Comparison of ENCODE assay signal across 1 cellular context in genomic region chr2:203782262-203782976, GRCh38.
A peak's percentile ranks its signal among the peaks of the same experiment; 100 is the strongest.
TF ChIP-seq lines count a peak whose summit lies in the region.

No MANE protein-coding gene starts in this region.

TF ChIP-seq in HepG2, 621 proteins besides CTCF, POLR2A, EP300 and RAD21 (continued from another document and continues in another):
- TF ChIP-seq ZBTB21 (CRISPR knock-in tag; IDR thresholded peaks at IDR 0.05) (no peak), KMT2A (CRISPR knock-in tag; IDR thresholded peaks at IDR 0.05) (no peak), FOXP1 (IDR thresholded peaks at IDR 0.05) (no peak), FOXP1 (CRISPR knock-in tag; IDR thresholded peaks at IDR 0.05) (no peak), ZNF251 (CRISPR knock-in tag; IDR thresholded peaks at IDR 0.05) (no peak), ZNF598 (CRISPR knock-in tag; IDR thresholded peaks at IDR 0.05; ENCODE audit: borderline replicate concordance) (no peak), GFI1 (CRISPR knock-in tag; IDR thresholded peaks at IDR 0.05; ENCODE audit: borderline replicate concordance) (no peak), GATAD1 (CRISPR knock-in tag; IDR thresholded peaks at IDR 0.05) (0 out of 2 replicates have a peak, but pooled peaks have one; percentile 28), UBTF (CRISPR knock-in tag; IDR thresholded peaks at IDR 0.05) (no peak), ZNF430 (CRISPR knock-in tag; IDR thresholded peaks at IDR 0.05) (no peak), TEAD3 (CRISPR knock-in tag; optimal IDR thresholded peaks at IDR 0.05; ENCODE audit: borderline replicate concordance) (peak; percentile 43), FOXK2 (IDR thresholded peaks at IDR 0.05) (no peak), ZNF619 (CRISPR knock-in tag; IDR thresholded peaks at IDR 0.05) (no peak), NFE2L2 (IDR thresholded peaks at IDR 0.05; ENCODE audit: low read length) (0 out of 2 replicates have a peak, but pooled peaks have one; percentile 12), CBX2 (IDR thresholded peaks at IDR 0.05; ENCODE audit: low read depth, low read length) (no peak), CBX2 (CRISPR knock-in tag; IDR thresholded peaks at IDR 0.05; ENCODE audit: low read depth) (no peak), MBNL3 (CRISPR knock-in tag; conservative IDR thresholded peaks at IDR 0.05) (no peak), MEIS2 (CRISPR knock-in tag; IDR thresholded peaks at IDR 0.05) (no peak), HDAC1 (CRISPR knock-in tag; IDR thresholded peaks at IDR 0.05) (no peak), ZFAT (CRISPR knock-in tag; conservative IDR thresholded peaks at IDR 0.05) (no peak), ZFP41 (CRISPR knock-in tag; IDR thresholded peaks at IDR 0.05; ENCODE audit: borderline replicate concordance) (no peak), HMG20A (CRISPR knock-in tag; IDR thresholded peaks at IDR 0.05; ENCODE audit: borderline replicate concordance) (no peak; the same call in 1 of the 2 replicates), ATF2 (CRISPR knock-in tag; IDR thresholded peaks at IDR 0.05) (no peak), ZNF777 (CRISPR knock-in tag; IDR thresholded peaks at IDR 0.05) (0 out of 2 replicates have a peak, but pooled peaks have one; percentile 29), ZNF101 (CRISPR knock-in tag; IDR thresholded peaks at IDR 0.05; ENCODE audit: borderline replicate concordance, low read depth) (no peak), KDM5B (CRISPR knock-in tag; IDR thresholded peaks at IDR 0.05; ENCODE audit: borderline replicate concordance) (no peak), ZNF207 (IDR thresholded peaks at IDR 0.05; ENCODE audit: borderline replicate concordance) (no peak), ZFP37 (CRISPR knock-in tag; IDR thresholded peaks at IDR 0.05; ENCODE audit: borderline replicate concordance) (0 out of 2 replicates have a peak, but pooled peaks have one; percentile 28), DPF2 (CRISPR knock-in tag; IDR thresholded peaks at IDR 0.05; ENCODE audit: borderline replicate concordance, low read depth) (no peak), GATAD2A (CRISPR knock-in tag; IDR thresholded peaks at IDR 0.05) (peak; percentile 34; the same call in 1 of the 2 replicates), ZNF432 (CRISPR knock-in tag; IDR thresholded peaks at IDR 0.05; ENCODE audit: borderline replicate concordance) (no peak), ZNF496 (CRISPR knock-in tag; IDR thresholded peaks at IDR 0.05; ENCODE audit: insufficient replicate concordance) (no peak), ZMYM3 (CRISPR knock-in tag; IDR thresholded peaks at IDR 0.05) (no peak), MED1 (CRISPR knock-in tag; IDR thresholded peaks at IDR 0.05) (no peak; the same call in 1 of the 2 replicates), TEAD2 (CRISPR knock-in tag; IDR thresholded peaks at IDR 0.05) (no peak), ZSCAN9 (CRISPR knock-in tag; IDR thresholded peaks at IDR 0.05; ENCODE audit: borderline replicate concordance) (no peak), IKZF4 (CRISPR knock-in tag; IDR thresholded peaks at IDR 0.05; ENCODE audit: borderline replicate concordance, low read depth, not compliant biosample characterization) (no peak), CBFB (CRISPR knock-in tag; IDR thresholded peaks at IDR 0.05) (no peak), TP53 (CRISPR knock-in tag; conservative IDR thresholded peaks at IDR 0.05) (0 out of 2 replicates have a peak, but pooled peaks have one; percentile 49)
- TF ChIP-seq, protein P1, sequence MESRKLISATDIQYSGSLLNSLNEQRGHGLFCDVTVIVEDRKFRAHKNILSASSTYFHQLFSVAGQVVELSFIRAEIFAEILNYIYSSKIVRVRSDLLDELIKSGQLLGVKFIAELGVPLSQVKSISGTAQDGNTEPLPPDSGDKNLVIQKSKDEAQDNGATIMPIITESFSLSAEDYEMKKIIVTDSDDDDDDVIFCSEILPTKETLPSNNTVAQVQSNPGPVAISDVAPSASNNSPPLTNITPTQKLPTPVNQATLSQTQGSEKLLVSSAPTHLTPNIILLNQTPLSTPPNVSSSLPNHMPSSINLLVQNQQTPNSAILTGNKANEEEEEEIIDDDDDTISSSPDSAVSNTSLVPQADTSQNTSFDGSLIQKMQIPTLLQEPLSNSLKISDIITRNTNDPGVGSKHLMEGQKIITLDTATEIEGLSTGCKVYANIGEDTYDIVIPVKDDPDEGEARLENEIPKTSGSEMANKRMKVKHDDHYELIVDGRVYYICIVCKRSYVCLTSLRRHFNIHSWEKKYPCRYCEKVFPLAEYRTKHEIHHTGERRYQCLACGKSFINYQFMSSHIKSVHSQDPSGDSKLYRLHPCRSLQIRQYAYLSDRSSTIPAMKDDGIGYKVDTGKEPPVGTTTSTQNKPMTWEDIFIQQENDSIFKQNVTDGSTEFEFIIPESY (CRISPR knock-in tag; IDR thresholded peaks at IDR 0.05), result 0 out of 2 replicates have a peak, but pooled peaks have one; percentile 9
- TF ChIP-seq, protein P2, sequence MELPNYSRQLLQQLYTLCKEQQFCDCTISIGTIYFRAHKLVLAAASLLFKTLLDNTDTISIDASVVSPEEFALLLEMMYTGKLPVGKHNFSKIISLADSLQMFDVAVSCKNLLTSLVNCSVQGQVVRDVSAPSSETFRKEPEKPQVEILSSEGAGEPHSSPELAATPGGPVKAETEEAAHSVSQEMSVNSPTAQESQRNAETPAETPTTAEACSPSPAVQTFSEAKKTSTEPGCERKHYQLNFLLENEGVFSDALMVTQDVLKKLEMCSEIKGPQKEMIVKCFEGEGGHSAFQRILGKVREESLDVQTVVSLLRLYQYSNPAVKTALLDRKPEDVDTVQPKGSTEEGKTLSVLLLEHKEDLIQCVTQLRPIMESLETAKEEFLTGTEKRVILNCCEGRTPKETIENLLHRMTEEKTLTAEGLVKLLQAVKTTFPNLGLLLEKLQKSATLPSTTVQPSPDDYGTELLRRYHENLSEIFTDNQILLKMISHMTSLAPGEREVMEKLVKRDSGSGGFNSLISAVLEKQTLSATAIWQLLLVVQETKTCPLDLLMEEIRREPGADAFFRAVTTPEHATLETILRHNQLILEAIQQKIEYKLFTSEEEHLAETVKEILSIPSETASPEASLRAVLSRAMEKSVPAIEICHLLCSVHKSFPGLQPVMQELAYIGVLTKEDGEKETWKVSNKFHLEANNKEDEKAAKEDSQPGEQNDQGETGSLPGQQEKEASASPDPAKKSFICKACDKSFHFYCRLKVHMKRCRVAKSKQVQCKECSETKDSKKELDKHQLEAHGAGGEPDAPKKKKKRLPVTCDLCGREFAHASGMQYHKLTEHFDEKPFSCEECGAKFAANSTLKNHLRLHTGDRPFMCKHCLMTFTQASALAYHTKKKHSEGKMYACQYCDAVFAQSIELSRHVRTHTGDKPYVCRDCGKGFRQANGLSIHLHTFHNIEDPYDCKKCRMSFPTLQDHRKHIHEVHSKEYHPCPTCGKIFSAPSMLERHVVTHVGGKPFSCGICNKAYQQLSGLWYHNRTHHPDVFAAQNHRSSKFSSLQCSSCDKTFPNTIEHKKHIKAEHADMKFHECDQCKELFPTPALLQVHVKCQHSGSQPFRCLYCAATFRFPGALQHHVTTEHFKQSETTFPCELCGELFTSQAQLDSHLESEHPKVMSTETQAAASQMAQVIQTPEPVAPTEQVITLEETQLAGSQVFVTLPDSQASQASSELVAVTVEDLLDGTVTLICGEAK (IDR thresholded peaks at IDR 0.05), result no peak
- TF ChIP-seq, protein P2 (CRISPR knock-in tag; IDR thresholded peaks at IDR 0.05), result no peak
- TF ChIP-seq, protein P3, sequence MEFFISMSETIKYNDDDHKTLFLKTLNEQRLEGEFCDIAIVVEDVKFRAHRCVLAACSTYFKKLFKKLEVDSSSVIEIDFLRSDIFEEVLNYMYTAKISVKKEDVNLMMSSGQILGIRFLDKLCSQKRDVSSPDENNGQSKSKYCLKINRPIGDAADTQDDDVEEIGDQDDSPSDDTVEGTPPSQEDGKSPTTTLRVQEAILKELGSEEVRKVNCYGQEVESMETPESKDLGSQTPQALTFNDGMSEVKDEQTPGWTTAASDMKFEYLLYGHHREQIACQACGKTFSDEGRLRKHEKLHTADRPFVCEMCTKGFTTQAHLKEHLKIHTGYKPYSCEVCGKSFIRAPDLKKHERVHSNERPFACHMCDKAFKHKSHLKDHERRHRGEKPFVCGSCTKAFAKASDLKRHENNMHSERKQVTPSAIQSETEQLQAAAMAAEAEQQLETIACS (CRISPR knock-in tag; IDR thresholded peaks at IDR 0.05), result 0 out of 2 replicates have a peak, but pooled peaks have one; percentile 22
- TF ChIP-seq, protein P4, sequence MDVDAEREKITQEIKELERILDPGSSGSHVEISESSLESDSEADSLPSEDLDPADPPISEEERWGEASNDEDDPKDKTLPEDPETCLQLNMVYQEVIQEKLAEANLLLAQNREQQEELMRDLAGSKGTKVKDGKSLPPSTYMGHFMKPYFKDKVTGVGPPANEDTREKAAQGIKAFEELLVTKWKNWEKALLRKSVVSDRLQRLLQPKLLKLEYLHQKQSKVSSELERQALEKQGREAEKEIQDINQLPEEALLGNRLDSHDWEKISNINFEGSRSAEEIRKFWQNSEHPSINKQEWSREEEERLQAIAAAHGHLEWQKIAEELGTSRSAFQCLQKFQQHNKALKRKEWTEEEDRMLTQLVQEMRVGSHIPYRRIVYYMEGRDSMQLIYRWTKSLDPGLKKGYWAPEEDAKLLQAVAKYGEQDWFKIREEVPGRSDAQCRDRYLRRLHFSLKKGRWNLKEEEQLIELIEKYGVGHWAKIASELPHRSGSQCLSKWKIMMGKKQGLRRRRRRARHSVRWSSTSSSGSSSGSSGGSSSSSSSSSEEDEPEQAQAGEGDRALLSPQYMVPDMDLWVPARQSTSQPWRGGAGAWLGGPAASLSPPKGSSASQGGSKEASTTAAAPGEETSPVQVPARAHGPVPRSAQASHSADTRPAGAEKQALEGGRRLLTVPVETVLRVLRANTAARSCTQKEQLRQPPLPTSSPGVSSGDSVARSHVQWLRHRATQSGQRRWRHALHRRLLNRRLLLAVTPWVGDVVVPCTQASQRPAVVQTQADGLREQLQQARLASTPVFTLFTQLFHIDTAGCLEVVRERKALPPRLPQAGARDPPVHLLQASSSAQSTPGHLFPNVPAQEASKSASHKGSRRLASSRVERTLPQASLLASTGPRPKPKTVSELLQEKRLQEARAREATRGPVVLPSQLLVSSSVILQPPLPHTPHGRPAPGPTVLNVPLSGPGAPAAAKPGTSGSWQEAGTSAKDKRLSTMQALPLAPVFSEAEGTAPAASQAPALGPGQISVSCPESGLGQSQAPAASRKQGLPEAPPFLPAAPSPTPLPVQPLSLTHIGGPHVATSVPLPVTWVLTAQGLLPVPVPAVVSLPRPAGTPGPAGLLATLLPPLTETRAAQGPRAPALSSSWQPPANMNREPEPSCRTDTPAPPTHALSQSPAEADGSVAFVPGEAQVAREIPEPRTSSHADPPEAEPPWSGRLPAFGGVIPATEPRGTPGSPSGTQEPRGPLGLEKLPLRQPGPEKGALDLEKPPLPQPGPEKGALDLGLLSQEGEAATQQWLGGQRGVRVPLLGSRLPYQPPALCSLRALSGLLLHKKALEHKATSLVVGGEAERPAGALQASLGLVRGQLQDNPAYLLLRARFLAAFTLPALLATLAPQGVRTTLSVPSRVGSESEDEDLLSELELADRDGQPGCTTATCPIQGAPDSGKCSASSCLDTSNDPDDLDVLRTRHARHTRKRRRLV (CRISPR knock-in tag; IDR thresholded peaks at IDR 0.05), result no peak
